In genomic region chr12:3921142-3921520, GRCh38 we compare ENCODE assay signal across 24 cellular contexts.
"Had no signal": no experiment of that assay in that cellular context is flagged by ENCODE, and none has a peak within 500 bp of the region (broad histone marks: within the 10 kb centered on the region; RNA-seq: fewer than 3 reads in every experiment).

No MANE protein-coding gene starts in this region.

- DNase-seq: heart left ventricle; islet precursor cell; left ventricle myocardium inferior; naive thymus-derived CD4-positive, alpha-beta T cell; occipital lobe; psoas muscle; stimulated activated CD4-positive, alpha-beta T cell treated with anti-CD3 and anti-CD28 coated beads, Interleukin-12 subunit alpha, Interleukin-12 subunit beta, amount 100 ng/mL, for 4 hours; stimulated activated CD4-positive, alpha-beta T cell treated with anti-CD3 and anti-CD28 coated beads, Interleukin-15, amount 100 ng/mL, for 24 hours; stimulated activated CD4-positive, alpha-beta T cell treated with anti-CD3 and anti-CD28 coated beads, Interleukin-2, amount 100 ng/mL, for 24 hours; stimulated activated CD4-positive, alpha-beta T cell treated with anti-CD3 and anti-CD28 coated beads, Interleukin-4, amount 100 ng/mL, for 1 hour; stimulated activated naive B cell treated with anti-CD40 and anti-IgM and Interleukin-4, amounts not matched to agents 10 μg/mL and 1 μg/mL and 100 μg/mL, for 72 hours; stimulated activated naive CD8-positive, alpha-beta T cell treated with anti-CD3 and anti-CD28 coated beads, Interleukin-15, Interleukin-2, amounts not matched to agents 100 U/mL and 50 U/mL, for 24 hours; stomach; tibial artery; trophoblast cell; upper lobe of right lung had no signal

- H3K9me3 Mint-ChIP-seq: natural killer cell treated with Interleukin-12 subunit alpha and Interleukin-12 subunit beta and Interleukin-15 and Interleukin-18, amount 100 ng/mL, for 72 hours; neural crest cell; stimulated activated naive B cell treated with anti-CD40 and anti-IgM and Interleukin-4, amounts not matched to agents 10 μg/mL and 1 μg/mL and 100 μg/mL, for 72 hours had no signal

- H3K36me3 Mint-ChIP-seq: mesothelial cell of epicardium; natural killer cell treated with Interleukin-12 subunit alpha and Interleukin-12 subunit beta and Interleukin-15 and Interleukin-18, amount 100 ng/mL, for 72 hours; stimulated activated naive B cell treated with anti-CD40 and anti-IgM and Interleukin-4, amounts not matched to agents 10 μg/mL and 1 μg/mL and 100 μg/mL, for 72 hours had no signal

- H3K9me3 ChIP-seq: heart left ventricle, left ventricle myocardium inferior, mucosa of descending colon, neutrophil, psoas muscle, stomach, thoracic aorta, tibial artery, upper lobe of right lung had no signal

- H3K79me2 ChIP-seq: parathyroid adenoma had no signal

- H3K36me3 ChIP-seq: heart left ventricle, left ventricle myocardium inferior, neutrophil, stomach, thoracic aorta, tibial artery, upper lobe of right lung had no signal

- H3K9ac ChIP-seq: parathyroid adenoma had no signal

- H3K4me1 ChIP-seq: heart left ventricle, left ventricle myocardium inferior, psoas muscle, stomach, upper lobe of right lung had no signal

- H3K27ac Mint-ChIP-seq: mesothelial cell of epicardium; naive thymus-derived CD4-positive, alpha-beta T cell; natural killer cell treated with Interleukin-12 subunit alpha and Interleukin-12 subunit beta and Interleukin-15 and Interleukin-18, amount 100 ng/mL, for 72 hours; stimulated activated naive B cell treated with anti-CD40 and anti-IgM and Interleukin-4, amounts not matched to agents 10 μg/mL and 1 μg/mL and 100 μg/mL, for 72 hours had no signal

- H3K4me1 Mint-ChIP-seq: stimulated activated naive B cell treated with anti-CD40 and anti-IgM and Interleukin-4, amounts not matched to agents 10 μg/mL and 1 μg/mL and 100 μg/mL, for 72 hours had no signal

- H3K4me3 Mint-ChIP-seq: mesothelial cell of epicardium; naive thymus-derived CD4-positive, alpha-beta T cell; natural killer cell treated with Interleukin-12 subunit alpha and Interleukin-12 subunit beta and Interleukin-15 and Interleukin-18, amount 100 ng/mL, for 72 hours; neural crest cell; stimulated activated naive B cell treated with anti-CD40 and anti-IgM and Interleukin-4, amounts not matched to agents 10 μg/mL and 1 μg/mL and 100 μg/mL, for 72 hours had no signal

- H3K27ac ChIP-seq: heart left ventricle, left ventricle myocardium inferior, neutrophil, parathyroid adenoma, psoas muscle, stomach, thoracic aorta, tibial artery, upper lobe of right lung had no signal

- H3K4me3 ChIP-seq: heart left ventricle, left ventricle myocardium inferior, lung, mucosa of descending colon, psoas muscle, stomach, tibial artery, upper lobe of right lung had no signal

- ATAC-seq: heart left ventricle; naive thymus-derived CD4-positive, alpha-beta T cell; natural killer cell treated with Interleukin-12 subunit alpha and Interleukin-12 subunit beta and Interleukin-15 and Interleukin-18, amount 100 ng/mL, for 72 hours; psoas muscle; stimulated activated naive B cell treated with anti-CD40 and anti-IgM and Interleukin-4, amounts not matched to agents 10 μg/mL and 1 μg/mL and 100 μg/mL, for 72 hours; stimulated activated naive CD8-positive, alpha-beta T cell treated with anti-CD3 and anti-CD28 coated beads, Interleukin-15, Interleukin-2, amounts not matched to agents 100 U/mL and 50 U/mL, for 24 hours; upper lobe of right lung had no signal
